ENCODE assay signal across 8 cellular contexts in genomic region chr10:5666324-5667220, GRCh38. TPM values are rescaled to one million over a fixed set of nuclear protein-coding genes. Genes with fewer than 3 reads are reported as not detected.
DNase-seq lines count a peak whose midpoint lies in the region; ATAC-seq lines count a peak whose summit lies in the region.

A gene with protein sequence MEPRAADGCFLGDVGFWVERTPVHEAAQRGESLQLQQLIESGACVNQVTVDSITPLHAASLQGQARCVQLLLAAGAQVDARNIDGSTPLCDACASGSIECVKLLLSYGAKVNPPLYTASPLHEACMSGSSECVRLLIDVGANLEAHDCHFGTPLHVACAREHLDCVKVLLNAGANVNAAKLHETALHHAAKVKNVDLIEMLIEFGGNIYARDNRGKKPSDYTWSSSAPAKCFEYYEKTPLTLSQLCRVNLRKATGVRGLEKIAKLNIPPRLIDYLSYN (minus strand): TSS chr10:5666595. CDS start chr10:5666551, 44 bp downstream.

- peak within 1 kb of the TSS; percentile 57 for H3K27ac Mint-ChIP-seq in activated CD4-positive, alpha-beta memory T cell treated with anti-CD3 and anti-CD28 coated beads for 36 hours

- peak within 1 kb of the TSS; percentile 84 for H3K4me3 Mint-ChIP-seq in activated CD4-positive, alpha-beta memory T cell treated with anti-CD3 and anti-CD28 coated beads for 36 hours

- H3K9me3 Mint-ChIP-seq in activated CD4-positive, alpha-beta memory T cell treated with anti-CD3 and anti-CD28 coated beads for 36 hours, result no peaks in the 10 kb centered on the region

- no peaks in the 10 kb centered on the region for H3K27me3 Mint-ChIP-seq in activated CD4-positive, alpha-beta memory T cell treated with anti-CD3 and anti-CD28 coated beads for 36 hours

- H3K4me1 Mint-ChIP-seq in activated CD4-positive, alpha-beta memory T cell treated with anti-CD3 and anti-CD28 coated beads for 36 hours (ENCODE audit: low read depth), result peaks cover 18% of the 10 kb centered on the region

- peak; percentile 81 for ATAC-seq in GM21825 (IDR thresholded peaks at IDR 0.05; ENCODE audit: unreplicated experiment)
- no peak for ATAC-seq in HG03039 (IDR thresholded peaks at IDR 0.05; ENCODE audit: unreplicated experiment)

- CTCF ChIA-PET in activated CD4-positive, alpha-beta memory T cell treated with anti-CD3 and anti-CD28 coated beads for 36 hours (lab: Charles Lee), result interaction anchor here (1.0 kb wide), 1 partner anchor 37 kb away, joined by 6 read pairs; no protein-coding TSS in a partner anchor

- DNase-seq in DMS53 (lab: John Stamatoyannopoulos, UW), result peak; percentile 87
- DNase-seq in NAMALWA (ENCODE audit: low spot score), result peak; percentile 57
- peak; percentile 60 for DNase-seq in activated CD4-positive, alpha-beta memory T cell treated with anti-CD3 and anti-CD28 coated beads for 36 hours
- no peak for DNase-seq in mesenteric fat pad (ENCODE audit: low spot score)
- peak; percentile 65 for DNase-seq in stimulated activated CD8-positive, alpha-beta memory T cell treated with anti-CD3 and anti-CD28 coated beads, Interleukin-4, amount 100 ng/mL, for 48 hours

- POLR2A ChIA-PET in activated CD4-positive, alpha-beta memory T cell treated with anti-CD3 and anti-CD28 coated beads for 36 hours (lab: Charles Lee), result no interaction called here

- no peaks in the 10 kb centered on the region for H3K36me3 Mint-ChIP-seq in activated CD4-positive, alpha-beta memory T cell treated with anti-CD3 and anti-CD28 coated beads for 36 hours

- intact Hi-C loops in activated CD4-positive, alpha-beta memory T cell treated with anti-CD3 and anti-CD28 coated beads for 36 hours (cut with micrococcal nuclease), result loop anchor here (2.0 kb wide), 2 partner anchors 18 to 38 kb away; partner anchors contain the start of gene TASOR2

- in situ Hi-C loops in endometrial microvascular endothelial cells (cut with HindIII; ENCODE audit: inconsistent ontology term, low pct_unique_long_range_greater_than_20kb, low sequenced_read_pairs), result no loop called here

RNA-seq across cellular contexts. Expression of the gene that starts here (rescaled TPM):
- 10 to 100 TPM; 12.1 to 12.5 TPM for total RNA-seq in activated CD4-positive, alpha-beta memory T cell treated with anti-CD3 and anti-CD28 coated beads for 36 hours
- 10.3 TPM for total RNA-seq in endometrial microvascular endothelial cells (ENCODE audit: inconsistent ontology term)
- 23.5 TPM for total RNA-seq in mesenteric fat pad
